In the genomic region with DNA sequence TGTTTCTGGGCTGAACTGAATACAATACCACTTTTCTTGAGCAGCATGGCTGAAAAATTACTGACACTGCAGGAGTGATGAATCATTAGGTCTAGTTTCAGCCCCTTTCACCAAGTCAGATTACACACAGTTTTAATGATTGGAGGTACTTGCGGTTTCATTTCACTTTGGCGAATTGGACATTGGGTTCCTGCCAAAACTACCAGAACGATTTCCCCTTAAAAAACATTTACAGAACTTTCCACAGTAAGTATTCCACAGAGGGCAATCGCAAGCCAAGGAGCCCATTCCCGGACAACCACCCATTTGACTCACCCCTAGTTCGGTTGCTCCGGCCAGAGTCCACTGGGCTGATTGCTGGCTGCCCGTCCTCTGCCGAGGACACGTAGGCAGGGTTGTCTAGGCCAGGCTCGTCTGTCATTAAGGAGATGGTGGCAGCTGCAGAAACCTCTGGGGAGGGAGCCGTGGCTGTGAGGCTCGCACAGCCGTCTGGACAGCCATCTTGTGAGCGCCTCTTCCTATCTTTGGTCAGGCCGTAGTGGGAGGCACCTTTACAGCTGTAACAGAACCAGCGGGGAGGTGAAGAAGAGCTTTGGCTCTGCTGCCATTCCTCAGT, we compare ENCODE assay signal across 11 cellular contexts.
DNase-seq lines count a peak whose midpoint lies in the region; ATAC-seq and TF ChIP-seq lines count a peak whose summit lies in the region.
"Had no signal": no experiment of that assay in that cellular context is flagged by ENCODE, and none has a peak within 500 bp of the region (broad histone marks: within the 10 kb centered on the region; RNA-seq: fewer than 3 reads in every experiment).

No MANE protein-coding gene starts in this region.

- no peak overlapping the region for H3K27ac Mint-ChIP-seq in CD4-positive, alpha-beta T cell
- H3K27ac Mint-ChIP-seq: IgD-negative memory B cell, natural killer cell had no signal

- CTCF ChIA-PET in CD4-positive, alpha-beta T cell (lab: Charles Lee) = no interaction called here

- H3K9me3 ChIP-seq in adrenal gland (replicated peaks in 1 of 3) (no peaks in the 10 kb centered on the region), skeletal muscle tissue (ENCODE audit: control insufficient read depth in 3 of 3, low read length in 3 of 3) (no peaks in the 10 kb centered on the region), WERI-Rb-1 (ENCODE audit: severe bottlenecking) (no peaks in the 10 kb centered on the region)
- H3K9me3 ChIP-seq in CD4-positive, alpha-beta T cell (ENCODE audit: control insufficient read depth, low read length) = no peaks in the 10 kb centered on the region

- no peaks in the 10 kb centered on the region for H3K36me3 ChIP-seq in adrenal gland (replicated peaks in 1 of 2)
- H3K36me3 ChIP-seq in skeletal muscle tissue (ENCODE audit: control insufficient read depth in 3 of 3, insufficient read depth in 3 of 3, low read length in 3 of 3) = no peaks in the 10 kb centered on the region
- no peaks in the 10 kb centered on the region for H3K36me3 ChIP-seq in WERI-Rb-1

- H3K27ac ChIP-seq in adrenal gland = peak overlapping the region in 3 of 5 donors; percentile 31 to 52 (median 34)
- peak overlapping the region; percentile 78 for H3K27ac ChIP-seq in skeletal muscle tissue (ENCODE audit: low read depth, low read length)
- H3K27ac ChIP-seq in CD4-positive, alpha-beta T cell (ENCODE audit: low read depth, low read length) = no peak overlapping the region
- H3K27ac ChIP-seq in WERI-Rb-1 = no peak overlapping the region

- H3K4me1 Mint-ChIP-seq in CD4-positive, alpha-beta T cell (ENCODE audit: low read depth) = no peaks in the 10 kb centered on the region
- H3K4me1 Mint-ChIP-seq: IgD-negative memory B cell, natural killer cell had no signal

- H3K9me3 Mint-ChIP-seq in CD4-positive, alpha-beta T cell = no peaks in the 10 kb centered on the region
- H3K9me3 Mint-ChIP-seq: IgD-negative memory B cell, natural killer cell had no signal

- H3K4me3 ChIP-seq in adrenal gland (no peak overlapping the region), skeletal muscle tissue (ENCODE audit: low read length in 3 of 3) (peak overlapping the region; percentile 40 to 61 (median 49)), WERI-Rb-1 (ENCODE audit: low read depth, low read length) (no peak overlapping the region)

- POLR2A ChIA-PET in CD4-positive, alpha-beta T cell (lab: Charles Lee) = no interaction called here

- 64 to 78% (median 75%) methylated on average over 17 of the region's 17 CpGs for WGBS in adrenal gland, 4 donors

- ATAC-seq in left ventricle myocardium superior (peak; percentile 97), HG03196 (IDR thresholded peaks at IDR 0.05; ENCODE audit: unreplicated experiment) (no peak), HG03354 (IDR thresholded peaks at IDR 0.05; ENCODE audit: poor library complexity, severe bottlenecking, unreplicated experiment) (no peak)
- no peak for ATAC-seq in CD4-positive, alpha-beta T cell (ENCODE audit: poor library complexity)
- ATAC-seq: natural killer cell had no signal

- no peaks in the 10 kb centered on the region for H3K27me3 ChIP-seq in adrenal gland
- H3K27me3 ChIP-seq in skeletal muscle tissue (ENCODE audit: control insufficient read depth in 3 of 3, insufficient read depth in 3 of 3, low read length in 3 of 3) = no peaks in the 10 kb centered on the region
- H3K27me3 ChIP-seq in CD4-positive, alpha-beta T cell (ENCODE audit: control insufficient read depth, insufficient read depth, low read length) = no peaks in the 10 kb centered on the region
- peaks cover 14% of the 10 kb centered on the region for H3K27me3 ChIP-seq in WERI-Rb-1 (ENCODE audit: insufficient read depth, low read depth, severe bottlenecking)

- no peak for TF ChIP-seq POLR2A in adrenal gland (IDR thresholded peaks at IDR 0.05)

- H3K4me1 ChIP-seq in adrenal gland (replicated peaks in 1 of 2) = peaks cover 0 to 9% of the 10 kb centered on the region in 2 donors
- peaks cover 0 to 16% (median 8%) of the 10 kb centered on the region in 3 donors for H3K4me1 ChIP-seq in skeletal muscle tissue (ENCODE audit: control insufficient read depth in 3 of 3, insufficient read depth in 3 of 3, low read length in 3 of 3)

- no peaks in the 10 kb centered on the region for H3K27me3 Mint-ChIP-seq in CD4-positive, alpha-beta T cell

- TF ChIP-seq CTCF in adrenal gland (IDR thresholded peaks at IDR 0.05) (no peak), WERI-Rb-1 (IDR thresholded peaks at IDR 0.05; ENCODE audit: low read depth, low read length) (no peak)
- no peak for TF ChIP-seq CTCF in CD4-positive, alpha-beta T cell (IDR thresholded peaks at IDR 0.05)

- no peak overlapping the region for H3K4me3 Mint-ChIP-seq in CD4-positive, alpha-beta T cell
- H3K4me3 Mint-ChIP-seq: IgD-negative memory B cell, natural killer cell had no signal

- DNase-seq in HS-5 (ENCODE audit: low read depth) (peak; percentile 72), adrenal gland (peak in 4 of 7 donors; percentile 23 to 59 (median 40)), left ventricle myocardium superior (peak; percentile 83), WERI-Rb-1 (no peak)
- DNase-seq in CD4-positive, alpha-beta T cell = no peak
- DNase-seq: activated naive CD4-positive, alpha-beta T cell; natural killer cell had no signal

- H3K9ac ChIP-seq in skeletal muscle tissue (ENCODE audit: low read depth in 1 of 3, low read length in 3 of 3) = peak overlapping the region; percentile 34 to 50 (median 42)

- H3K36me3 Mint-ChIP-seq in CD4-positive, alpha-beta T cell (ENCODE audit: low read depth) = no peaks in the 10 kb centered on the region
- H3K36me3 Mint-ChIP-seq: natural killer cell had no signal

- intact Hi-C loops in adrenal gland (cut with DNase I) (loop anchor here in 1 of 2 donors (10.0 kb wide), 1 partner anchor 177 kb away; no protein-coding TSS in a partner anchor), left ventricle myocardium superior (cut with micrococcal nuclease) (no loop called here)
- intact Hi-C loops in CD4-positive, alpha-beta T cell (cut with DNase I, micrococcal nuclease) = no loop called here

Comparison
In these comparisons a context has a peak if more than half of its experiments do, and no peak if none do; other contexts are left out.
1. DNase-seq: peak in HS-5 (single experiment), adrenal gland (4 of 7) and left ventricle myocardium superior (single experiment); none in CD4-positive, alpha-beta T cell (0 of 10) and WERI-Rb-1 (single experiment).
2. H3K27ac ChIP-seq: peak in adrenal gland (3 of 5) and skeletal muscle tissue (single experiment); none in CD4-positive, alpha-beta T cell (single experiment) and WERI-Rb-1 (single experiment).
3. H3K4me3 ChIP-seq: peak in skeletal muscle tissue (3 of 3); none in adrenal gland (0 of 4) and WERI-Rb-1 (single experiment).